ENCODE assay signal across 10 cellular contexts in the genomic region with DNA sequence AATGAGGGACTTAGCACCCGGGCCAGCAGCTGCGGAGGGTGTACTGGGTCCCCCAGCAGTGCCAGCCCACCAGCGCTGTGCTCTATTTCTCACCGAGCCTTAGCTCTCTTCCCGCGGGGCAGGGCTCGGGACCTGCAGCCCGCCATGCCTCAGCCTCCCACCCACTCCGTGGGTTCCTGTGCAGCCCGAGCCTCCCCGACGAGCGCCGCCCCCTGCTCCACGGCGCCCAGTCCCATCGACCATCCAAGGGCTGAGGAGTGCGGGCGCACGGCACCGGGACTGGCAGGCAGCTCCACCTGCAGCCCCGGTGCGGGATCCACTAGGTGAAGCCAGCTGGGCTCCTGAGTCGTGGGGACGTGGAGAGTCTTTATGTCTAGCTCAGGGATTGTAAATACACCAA. TPM values are rescaled to one million over a fixed set of nuclear protein-coding genes. Genes with fewer than 3 reads are reported as not detected.
"Had no signal": no experiment of that assay in that cellular context is flagged by ENCODE, and none has a peak within 500 bp of the region (broad histone marks: within the 10 kb centered on the region; RNA-seq: fewer than 3 reads in every experiment).

No MANE protein-coding gene starts in this region.

RNA-seq across cellular contexts. Expression of gene DLL4, which starts 32.6 kb away (rescaled TPM):
- total RNA-seq: activated B cell treated with CpG ODN at 0.5 μM for 24 hours; activated CD4-positive, alpha-beta memory T cell treated with anti-CD3 and anti-CD28 coated beads for 36 hours; activated CD4-positive, alpha-beta memory T cell treated with anti-CD3 and anti-CD28 coated beads, Interleukin-2, amount 10 ng/mL, durations not matched to agents 7 days and 5 days; activated CD4-positive, alpha-beta T cell treated with anti-CD3 and anti-CD28 coated beads, Interleukin-2, amount 10 ng/mL, durations not matched to agents 24 days and 14 days; activated CD4-positive, alpha-beta T cell treated with anti-CD3 and anti-CD28 coated beads, Interleukin-2, amount 10 ng/mL, durations not matched to agents 7 days and 5 days; activated CD8-positive, alpha-beta T cell treated with anti-CD3 and anti-CD28 coated beads for 36 hours; activated CD8-positive, alpha-beta T cell treated with anti-CD3 and anti-CD28 coated beads, Interleukin-2, amount 10 ng/mL, durations not matched to agents 7 days and 5 days; T-helper 1 cell treated with Interleukin-12 subunit alpha and Interleukin-12 subunit beta and Interleukin-4 antibody, amounts not matched to agents 30 ng/mL and 1 ng/mL, for 36 hours; T-helper 17 cell; T-helper 2 cell treated with Interferon-gamma antibody and Interleukin-4, amounts not matched to agents 100 ng/mL and 5 ng/mL, for 36 hours had no signal
